In the genomic region with DNA sequence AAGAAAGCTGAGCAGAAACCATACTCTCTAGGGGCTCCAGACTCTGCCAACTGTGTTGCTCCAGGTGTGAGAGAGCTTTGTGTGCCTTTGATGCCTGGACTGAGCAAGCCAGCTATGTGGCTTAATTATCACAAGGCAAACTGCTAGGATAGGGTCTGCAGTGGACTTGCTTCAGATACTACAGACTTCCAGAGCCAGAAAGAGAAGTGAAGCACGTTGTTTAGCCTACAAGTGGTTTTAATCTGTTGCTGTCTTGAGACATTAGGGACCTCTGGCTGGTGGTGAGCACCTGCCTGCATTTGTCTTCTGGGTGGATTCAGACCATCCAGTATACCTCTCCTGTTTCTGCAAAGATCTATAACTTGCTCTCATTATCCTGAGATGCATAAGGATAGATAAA, we compare ENCODE assay signal across 15 cellular contexts.
DNase-seq lines count a peak whose midpoint lies in the region; ATAC-seq and TF ChIP-seq lines count a peak whose summit lies in the region.
"Had no signal": no experiment of that assay in that cellular context is flagged by ENCODE, and none has a peak within 500 bp of the region (broad histone marks: within the 10 kb centered on the region; RNA-seq: fewer than 3 reads in every experiment).

No MANE protein-coding gene starts in this region.

- no peak for ATAC-seq in HG02852 (IDR thresholded peaks at IDR 0.05; ENCODE audit: unreplicated experiment)
- ATAC-seq: GM23338 had no signal

- TF ChIP-seq EP300 in esophagus muscularis mucosa (IDR thresholded peaks at IDR 0.05) (no peak), stomach (IDR thresholded peaks at IDR 0.05) (no peak)

- H3K27me3 ChIP-seq in esophagus muscularis mucosa, result no peaks in the 10 kb centered on the region
- H3K27me3 ChIP-seq in stomach, result no peaks in the 10 kb centered on the region

- H3K27ac ChIP-seq in esophagus muscularis mucosa (replicated peaks in 1 of 4) (no peak overlapping the region), stomach (no peak overlapping the region)
- H3K27ac ChIP-seq: C4-2B had no signal

- H3K4me3 ChIP-seq in esophagus muscularis mucosa (no peak overlapping the region), stomach (no peak overlapping the region)
- H3K4me3 ChIP-seq: GM23338 had no signal

- H3K9me3 ChIP-seq in esophagus muscularis mucosa, result no peaks in the 10 kb centered on the region
- H3K9me3 ChIP-seq in stomach, result no peaks in the 10 kb centered on the region

- H3K4me1 ChIP-seq in esophagus muscularis mucosa, result peaks cover 0 to 6% (median 4%) of the 10 kb centered on the region in 4 donors
- H3K4me1 ChIP-seq in stomach, result peaks cover 0 to 8% (median 0%) of the 10 kb centered on the region in 4 donors

- TF ChIP-seq CTCF in esophagus muscularis mucosa (IDR thresholded peaks at IDR 0.05), result no peak
- no peak for TF ChIP-seq CTCF in stomach (IDR thresholded peaks at IDR 0.05)

- DNase-seq in NCI-H1436 (lab: John Stamatoyannopoulos, UW) (peak; percentile 63), NCI-H1436 treated with DMSO at 0.1 percent for 48 hours (lab: John Stamatoyannopoulos, UW) (no peak), NCI-H82 (lab: John Stamatoyannopoulos, UW) (peak; percentile 10), NCI-H82 treated with DMSO at 0.1 percent for 48 hours (lab: John Stamatoyannopoulos, UW; ENCODE audit: unreplicated experiment) (no peak), esophagus muscularis mucosa (ENCODE audit: extremely low spot score) (peak; percentile 75), stomach (no peak)
- DNase-seq: ACHN; CD4-positive, alpha-beta memory T cell; DND-41; GDM1; H7; IMR-90 had no signal

- H3K36me3 ChIP-seq in esophagus muscularis mucosa (no peaks in the 10 kb centered on the region), stomach (no peaks in the 10 kb centered on the region)

- 73% methylated on average over 1 of the region's 1 CpG for WGBS in esophagus muscularis mucosa
- 17 to 53% (median 47%) methylated on average over 1 of the region's 1 CpG for WGBS in stomach, 5 donors

- intact Hi-C loops in esophagus muscularis mucosa (cut with DNase I), result no loop called here
- intact Hi-C loops in stomach (cut with DNase I; ENCODE audit: low total_unique reads), result no loop called here

- TF ChIP-seq POLR2A in esophagus muscularis mucosa (IDR thresholded peaks at IDR 0.05; ENCODE audit: low read depth) (no peak), stomach (IDR thresholded peaks at IDR 0.05) (no peak)

Comparison
In these comparisons a context has a peak if more than half of its experiments do, and no peak if none do; other contexts are left out.
1. DNase-seq: peak in NCI-H1436 (single experiment), NCI-H82 (single experiment) and esophagus muscularis mucosa (single experiment); none in NCI-H1436 treated with DMSO at 0.1 percent for 48 hours (single experiment), NCI-H82 treated with DMSO at 0.1 percent for 48 hours (single experiment) and stomach (single experiment).